ENCODE assay signal across 24 cellular contexts in the genomic region with DNA sequence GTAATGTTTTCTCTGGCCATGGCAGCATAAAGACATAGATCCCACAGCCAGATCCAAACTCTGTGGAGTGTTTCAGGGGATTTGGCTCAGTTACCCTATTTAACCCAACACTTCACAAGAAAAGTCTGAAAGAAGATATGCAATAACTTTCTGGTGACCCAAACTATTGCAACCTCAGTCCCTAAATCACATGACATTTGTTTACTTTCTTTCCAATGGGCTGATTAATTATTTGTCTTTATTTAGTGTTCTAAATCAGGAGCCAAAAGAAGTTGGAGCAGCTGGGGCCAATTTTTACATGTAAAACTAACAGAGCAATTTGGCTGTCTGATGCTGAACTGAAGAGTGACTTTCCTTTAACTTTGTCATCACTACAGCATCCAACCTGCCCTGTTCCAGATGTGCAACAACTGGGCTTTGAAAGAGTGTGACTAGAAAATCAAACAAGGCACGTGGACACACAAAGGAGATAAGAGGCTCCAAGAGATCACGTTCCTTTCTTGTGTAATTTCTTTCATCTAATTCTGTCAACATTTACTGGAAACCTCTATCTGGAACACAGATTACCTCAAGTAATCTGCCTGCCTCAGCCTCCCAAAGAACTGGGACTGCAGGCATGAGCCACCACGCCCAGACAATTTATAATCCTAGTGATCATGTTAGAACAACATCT.
DNase-seq lines count a peak whose midpoint lies in the region; ATAC-seq and TF ChIP-seq lines count a peak whose summit lies in the region.
"Had no signal": no experiment of that assay in that cellular context is flagged by ENCODE, and none has a peak within 500 bp of the region (broad histone marks: within the 10 kb centered on the region; RNA-seq: fewer than 3 reads in every experiment).

No MANE protein-coding gene starts in this region.

- H3K27ac Mint-ChIP-seq in WTC11, result no peak overlapping the region
- peak overlapping the region; percentile 92 for H3K27ac Mint-ChIP-seq in nephron progenitor cell
- no peak overlapping the region for H3K27ac Mint-ChIP-seq in T-helper 17 cell
- H3K27ac Mint-ChIP-seq: activated CD4-positive, alpha-beta memory T cell treated with anti-CD3 and anti-CD28 coated beads, Interleukin-2, amount 10 ng/mL, durations not matched to agents 7 days and 5 days; activated naive CD8-positive, alpha-beta T cell treated with anti-CD3 and anti-CD28 coated beads for 36 hours had no signal

- no peak for ATAC-seq in WTC11
- no peak for ATAC-seq in GM21737 (IDR thresholded peaks at IDR 0.05; ENCODE audit: unreplicated experiment)
- no peak for ATAC-seq in T-helper 17 cell
- ATAC-seq: A549 had no signal

- no peaks in the 10 kb centered on the region for H3K27me3 Mint-ChIP-seq in WTC11 (ENCODE audit: low read depth)
- no peaks in the 10 kb centered on the region for H3K27me3 Mint-ChIP-seq in nephron progenitor cell (ENCODE audit: low read depth, poor library complexity)
- H3K27me3 Mint-ChIP-seq in T-helper 17 cell, result no peaks in the 10 kb centered on the region
- H3K27me3 Mint-ChIP-seq: activated CD4-positive, alpha-beta memory T cell treated with anti-CD3 and anti-CD28 coated beads, Interleukin-2, amount 10 ng/mL, durations not matched to agents 7 days and 5 days; activated naive CD8-positive, alpha-beta T cell treated with anti-CD3 and anti-CD28 coated beads for 36 hours had no signal

- in situ Hi-C loops in HAP-1 (cut with MboI; ENCODE audit: low sequenced_read_pairs), result no loop called here

- H3K4me3 ChIP-seq in fibroblast of villous mesenchyme (ENCODE audit: low read depth, low read length) (no peak overlapping the region), HAP-1 (no peak overlapping the region)
- H3K4me3 ChIP-seq: A549, Peyer's patch, prostate gland, upper lobe of left lung had no signal

- peaks cover 12% of the 10 kb centered on the region for H3K4me1 Mint-ChIP-seq in WTC11
- H3K4me1 Mint-ChIP-seq in nephron progenitor cell, result peaks cover 37% of the 10 kb centered on the region
- no peaks in the 10 kb centered on the region for H3K4me1 Mint-ChIP-seq in T-helper 17 cell
- H3K4me1 Mint-ChIP-seq: activated CD4-positive, alpha-beta memory T cell treated with anti-CD3 and anti-CD28 coated beads, Interleukin-2, amount 10 ng/mL, durations not matched to agents 7 days and 5 days; activated naive CD8-positive, alpha-beta T cell treated with anti-CD3 and anti-CD28 coated beads for 36 hours had no signal

- CTCF ChIA-PET in WTC11 (lab: Charles Lee), result no interaction called here

- TF ChIP-seq CTCF in AG09319 (IDR thresholded peaks at IDR 0.05; ENCODE audit: low read depth, low read length) (no peak), WTC11 (IDR thresholded peaks at IDR 0.05) (no peak), fibroblast of villous mesenchyme (IDR thresholded peaks at IDR 0.05; ENCODE audit: insufficient read depth, low read depth, low read length) (no peak), nephron progenitor cell (IDR thresholded peaks at IDR 0.05) (no peak)

- H3K36me3 ChIP-seq in HAP-1 (replicated peaks), result no peaks in the 10 kb centered on the region
- H3K36me3 ChIP-seq: neutrophil, Peyer's patch, prostate gland, upper lobe of left lung had no signal

- H3K27me3 ChIP-seq in HAP-1 (ENCODE audit: low read depth), result no peaks in the 10 kb centered on the region
- H3K27me3 ChIP-seq: neutrophil, Peyer's patch, upper lobe of left lung had no signal

- DNase-seq in AG09319 (ENCODE audit: extremely low read depth, low read depth) (peak; percentile 59), WTC11 (ENCODE audit: low spot score) (no peak), fibroblast of villous mesenchyme (ENCODE audit: low read depth) (peak; percentile 70), nephron progenitor cell (no peak), NCI-H1092 (lab: John Stamatoyannopoulos, UW) (no peak), T-helper 17 cell (no peak), HAP-1 (ENCODE audit: low spot score in 2 of 2) (no peak)
- DNase-seq: activated CD4-positive, alpha-beta memory T cell treated with anti-CD3 and anti-CD28 coated beads, Interleukin-2, amount 10 ng/mL, durations not matched to agents 7 days and 5 days; activated CD4-positive, CD25-positive, alpha-beta regulatory T cell treated with anti-CD3 and anti-CD28 coated beads, Interleukin-2, amount 50 U/mL, for 72 hours; activated naive CD8-positive, alpha-beta T cell treated with anti-CD3 and anti-CD28 coated beads for 36 hours; C1 segment of cervical spinal cord; cerebellar nuclear complex; DMS79 treated with DMSO at 0.1 percent for 48 hours; H7; NCI-H146; NCI-H524; Peyer's patch; SIG-M5; stimulated activated CD8-positive, alpha-beta memory T cell treated with anti-CD3 and anti-CD28 coated beads, Interleukin-4, amount 100 ng/mL, for 48 hours; upper lobe of left lung had no signal

- no peaks in the 10 kb centered on the region for H3K4me1 ChIP-seq in HAP-1
- H3K4me1 ChIP-seq: Peyer's patch, prostate gland, upper lobe of left lung had no signal

- POLR2A ChIA-PET in WTC11 (lab: Charles Lee), result no interaction called here

- no peaks in the 10 kb centered on the region for H3K9me3 ChIP-seq in T-helper 17 cell (ENCODE audit: control insufficient read depth, low read length, poor library complexity, severe bottlenecking)
- no peaks in the 10 kb centered on the region for H3K9me3 ChIP-seq in HAP-1
- H3K9me3 ChIP-seq: A549, neutrophil, Peyer's patch, prostate gland, upper lobe of left lung had no signal

- H3K9me3 Mint-ChIP-seq in WTC11, result peaks cover 7% of the 10 kb centered on the region; the same call in 1 of the 2 replicates
- H3K9me3 Mint-ChIP-seq in nephron progenitor cell, result peaks cover 3% of the 10 kb centered on the region
- H3K9me3 Mint-ChIP-seq: activated CD4-positive, alpha-beta memory T cell treated with anti-CD3 and anti-CD28 coated beads, Interleukin-2, amount 10 ng/mL, durations not matched to agents 7 days and 5 days; activated naive CD8-positive, alpha-beta T cell treated with anti-CD3 and anti-CD28 coated beads for 36 hours had no signal

- H3K36me3 Mint-ChIP-seq in WTC11 (no peaks in the 10 kb centered on the region; the same call in 1 of the 2 replicates), nephron progenitor cell (ENCODE audit: low read depth) (peaks cover 59% of the 10 kb centered on the region), T-helper 17 cell (ENCODE audit: low read depth) (peaks cover 7% of the 10 kb centered on the region)

- H3K4me3 Mint-ChIP-seq in WTC11, result no peak overlapping the region
- no peak overlapping the region for H3K4me3 Mint-ChIP-seq in nephron progenitor cell
- no peak overlapping the region for H3K4me3 Mint-ChIP-seq in T-helper 17 cell
- H3K4me3 Mint-ChIP-seq: activated CD4-positive, alpha-beta memory T cell treated with anti-CD3 and anti-CD28 coated beads, Interleukin-2, amount 10 ng/mL, durations not matched to agents 7 days and 5 days; activated naive CD8-positive, alpha-beta T cell treated with anti-CD3 and anti-CD28 coated beads for 36 hours had no signal

TF ChIP-seq in WTC11, 78 proteins besides CTCF, POLR2A, EP300 and RAD21:
- TF ChIP-seq NR2C2 (CRISPR knock-in tag; IDR thresholded peaks at IDR 0.05), result no peak
- peak; percentile 83 for TF ChIP-seq GABPB1 (CRISPR knock-in tag; IDR thresholded peaks at IDR 0.05)

Comparison
In these comparisons a context has a peak if more than half of its experiments do, and no peak if none do; other contexts are left out.
1. DNase-seq: peak in AG09319 (single experiment) and fibroblast of villous mesenchyme (single experiment); none in WTC11 (single experiment), nephron progenitor cell (single experiment), NCI-H1092 (single experiment), T-helper 17 cell (0 of 3) and HAP-1 (0 of 2).